19 cellular contexts compared by ENCODE assay signal in the genomic region with DNA sequence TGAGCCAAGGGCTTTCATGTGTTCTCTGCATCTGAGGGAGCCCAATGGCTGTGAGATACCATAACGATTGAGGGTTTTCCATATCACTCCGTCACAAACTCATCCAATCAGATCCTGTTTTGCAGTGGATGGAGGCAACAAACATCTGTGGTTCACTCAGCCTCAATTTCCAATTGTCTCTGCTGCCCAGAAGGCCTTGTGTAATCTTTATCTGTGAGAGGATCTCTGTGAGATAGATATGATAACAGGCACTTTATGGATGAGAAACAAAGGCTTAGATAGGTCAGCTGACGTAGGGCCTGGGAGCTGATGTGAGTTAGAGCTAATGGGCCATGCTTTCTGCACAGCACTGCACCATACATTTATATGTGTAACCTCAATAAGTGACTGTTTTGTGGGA.
"Had no signal": no experiment of that assay in that cellular context is flagged by ENCODE, and none has a peak within 500 bp of the region (broad histone marks: within the 10 kb centered on the region; RNA-seq: fewer than 3 reads in every experiment).

No MANE protein-coding gene starts in this region.

- H3K4me2 ChIP-seq: neural progenitor cell had no signal

- H3K4me3 ChIP-seq: left ventricle myocardium inferior, lung, neural progenitor cell, ovary, skin epidermis, suprapubic skin, thoracic aorta, tibial artery, uterus had no signal

- H2AFZ ChIP-seq: neural progenitor cell had no signal

- H3K4me1 ChIP-seq: uterus had no signal

- H3K27me3 ChIP-seq: ovary, suprapubic skin, tibial artery, uterus had no signal

- H3K9ac ChIP-seq: neural progenitor cell had no signal

- ATAC-seq: natural killer cell; right cardiac atrium; sciatic nerve; stimulated activated effector memory CD8-positive, alpha-beta T cell treated with anti-CD3 and anti-CD28 coated beads, Interleukin-12 subunit alpha, Interleukin-12 subunit beta, amount 100 ng/mL, for 72 hours had no signal

- H3K9me3 ChIP-seq: left ventricle myocardium inferior, ovary, suprapubic skin, thoracic aorta, tibial artery, uterus had no signal

- DNase-seq: islet precursor cell; left ventricle myocardium inferior; mesendoderm; naive B cell; natural killer cell; nephron progenitor cell; ovary; right cardiac atrium; stimulated activated CD4-positive, alpha-beta T cell treated with anti-CD3 and anti-CD28 coated beads, Interleukin-4, amount 100 ng/mL, for 24 hours; stimulated activated naive CD4-positive, alpha-beta T cell; tibial artery; uterus had no signal

- H3K36me3 ChIP-seq: neural progenitor cell, ovary, suprapubic skin, uterus had no signal

- H3K27ac ChIP-seq: left ventricle myocardium inferior, neural progenitor cell, ovary, skin epidermis, suprapubic skin, thoracic aorta, tibial artery, uterus had no signal
